ENCODE assay signal across 28 cellular contexts in genomic region chr10:1134156-1134555, GRCh38.
"Had no signal": no experiment of that assay in that cellular context is flagged by ENCODE, and none has a peak within 500 bp of the region (broad histone marks: within the 10 kb centered on the region; RNA-seq: fewer than 3 reads in every experiment).

No MANE protein-coding gene starts in this region.

- H3K27me3 ChIP-seq: body of pancreas, cardiac muscle cell, hepatocyte, left lung, right lobe of liver, tibial artery had no signal

- ATAC-seq: activated T-cell treated with anti-CD3 and anti-CD28 coated beads, Interleukin-2, amount 50 U/mL, for 72 hours; body of pancreas; left lung had no signal

- H3K4me3 Mint-ChIP-seq: activated CD4-positive, alpha-beta T cell treated with anti-CD3 and anti-CD28 coated beads for 36 hours; activated naive CD4-positive, alpha-beta T cell treated with anti-CD3 and anti-CD28 coated beads, Interleukin-2, amount 10 ng/mL, durations not matched to agents 7 days and 5 days; activated T-cell treated with anti-CD3 and anti-CD28 coated beads, Interleukin-2, amount 50 U/mL, for 72 hours; dendritic cell treated with granulocyte-macrophage colony-stimulating factor and Interleukin-4, amounts not matched to agents 40 ng/mL and 50 ng/mL, for 4 days; neural crest cell; stimulated activated naive CD8-positive, alpha-beta T cell treated with anti-CD3 and anti-CD28 coated beads, Interleukin-15, amount 100 ng/mL, for 72 hours had no signal

- H3K4me1 ChIP-seq: body of pancreas, left lung, right lobe of liver, tibial artery had no signal

- H3K27ac ChIP-seq: body of pancreas, cardiac muscle cell, hepatocyte, left lung, right lobe of liver, skin epidermis, tibial artery had no signal

- H3K9me3 ChIP-seq: body of pancreas, right lobe of liver had no signal

- H3K27me3 Mint-ChIP-seq: activated CD4-positive, alpha-beta T cell treated with anti-CD3 and anti-CD28 coated beads for 36 hours; stimulated activated naive CD8-positive, alpha-beta T cell treated with anti-CD3 and anti-CD28 coated beads, Interleukin-15, amount 100 ng/mL, for 72 hours had no signal

- DNase-seq: activated CD4-positive, alpha-beta T cell treated with anti-CD3 and anti-CD28 coated beads for 36 hours; activated CD4-positive, alpha-beta T cell treated with anti-CD3 and anti-CD28 coated beads, Interleukin-2, amount 50 U/mL, for 48 hours; activated effector memory CD4-positive, alpha-beta T cell treated with anti-CD3 and anti-CD28 coated beads, Interleukin-2, amount 50 U/mL, for 16 hours; activated naive CD4-positive, alpha-beta T cell treated with anti-CD3 and anti-CD28 coated beads, Interleukin-2, amount 10 ng/mL, durations not matched to agents 7 days and 5 days; activated T-cell treated with anti-CD3 and anti-CD28 coated beads, Interleukin-2, amount 50 U/mL, for 72 hours; anterior cingulate cortex; body of pancreas; effector CD4-positive, alpha-beta T cell; erythroblast; foreskin melanocyte; glutamatergic neuron; immature natural killer cell; kidney glomerular epithelial cell; left lung; midbrain; occipital lobe; posterior cingulate gyrus; stimulated activated CD4-positive, alpha-beta T cell treated with anti-CD3 and anti-CD28 coated beads, Interleukin-1b, Interleukin-23, amount 100 ng/mL, for 48 hours; stimulated activated naive CD8-positive, alpha-beta T cell treated with anti-CD3 and anti-CD28 coated beads, Interleukin-15, amount 100 ng/mL, for 72 hours; T-helper 9 cell; tibial artery had no signal

- H3K4me3 ChIP-seq: body of pancreas, cardiac muscle cell, hepatocyte, left lung, lung, right lobe of liver, skin epidermis, tibial artery had no signal

- H3K27ac Mint-ChIP-seq: activated naive CD4-positive, alpha-beta T cell treated with anti-CD3 and anti-CD28 coated beads, Interleukin-2, amount 10 ng/mL, durations not matched to agents 7 days and 5 days; activated T-cell treated with anti-CD3 and anti-CD28 coated beads, Interleukin-2, amount 50 U/mL, for 72 hours; dendritic cell treated with granulocyte-macrophage colony-stimulating factor and Interleukin-4, amounts not matched to agents 40 ng/mL and 50 ng/mL, for 4 days had no signal

- H3K4me1 Mint-ChIP-seq: neural crest cell had no signal
